9 cellular contexts compared by ENCODE assay signal in the genomic region with DNA sequence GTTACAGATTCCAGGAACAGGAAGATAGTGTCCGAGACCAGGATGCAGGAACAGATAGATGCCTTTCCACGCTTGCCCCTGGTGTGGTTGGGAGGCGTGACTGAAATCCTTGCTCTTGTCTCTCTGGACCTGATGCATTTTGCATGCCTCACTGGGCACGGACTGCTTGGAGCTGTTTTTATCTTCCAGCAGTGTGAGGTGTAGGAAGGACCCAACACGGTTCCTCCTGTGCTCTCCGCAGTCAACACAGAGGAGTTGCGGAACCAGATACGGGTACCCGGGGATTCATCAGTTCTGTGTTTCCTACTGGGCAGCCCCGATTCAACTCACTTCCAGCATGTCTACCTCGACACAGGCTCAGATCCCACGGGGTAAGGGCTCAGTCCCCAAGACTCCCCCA. TPM values are rescaled to one million over a fixed set of nuclear protein-coding genes. Genes with fewer than 3 reads are reported as not detected.
DNase-seq lines count a peak whose midpoint lies in the region; ATAC-seq and TF ChIP-seq lines count a peak whose summit lies in the region.
"Had no signal": no experiment of that assay in that cellular context is flagged by ENCODE, and none has a peak within 500 bp of the region (broad histone marks: within the 10 kb centered on the region; RNA-seq: fewer than 3 reads in every experiment).

No MANE protein-coding gene starts in this region.

- H3K4me2 ChIP-seq in neuronal stem cell (ENCODE audit: insufficient read depth, low read length, poor library complexity, severe bottlenecking): no peak overlapping the region

- H2BK15ac ChIP-seq in neuronal stem cell (ENCODE audit: low read length): no peak overlapping the region

- H3K4ac ChIP-seq in neuronal stem cell (ENCODE audit: low read length): no peak overlapping the region

- peaks cover 36% of the 10 kb centered on the region for H3K79me1 ChIP-seq in neuronal stem cell (ENCODE audit: low read depth, low read length)

- H3K36me3 Mint-ChIP-seq in IgD-negative memory B cell: no peaks in the 10 kb centered on the region
- peaks cover 4% of the 10 kb centered on the region for H3K36me3 Mint-ChIP-seq in endodermal cell (ENCODE audit: low read depth)
- H3K36me3 Mint-ChIP-seq in CD8-positive, alpha-beta memory T cell: peaks cover 0 to 5% (median 0%) of the 10 kb centered on the region in 3 donors

- 84 to 89% methylated on average over 8 to 12 of the region's 12 CpGs for WGBS in endodermal cell (ENCODE audit: insufficient coverage in 1 of 2, insufficient read length in 1 of 2), 2 experiments
- WGBS in neuronal stem cell (ENCODE audit: extremely low coverage in 2 of 2, insufficient read length in 2 of 2, insufficient replicate concordance in 1 of 2), 2 donors: no CpG with 5 or more reads among the region's 12 CpGs

- peaks cover 48 to 54% (median 50%) of the 10 kb centered on the region in 3 donors for H3K4me1 Mint-ChIP-seq in IgD-negative memory B cell
- peaks cover 32% of the 10 kb centered on the region for H3K4me1 Mint-ChIP-seq in endodermal cell
- peaks cover 41 to 72% (median 59%) of the 10 kb centered on the region in 3 donors for H3K4me1 Mint-ChIP-seq in CD8-positive, alpha-beta memory T cell

- no peaks in the 10 kb centered on the region for H3K9me3 Mint-ChIP-seq in IgD-negative memory B cell
- H3K9me3 Mint-ChIP-seq in endodermal cell: no peaks in the 10 kb centered on the region
- no peaks in the 10 kb centered on the region for H3K9me3 Mint-ChIP-seq in CD8-positive, alpha-beta memory T cell

- H2BK12ac ChIP-seq in neuronal stem cell (ENCODE audit: low read length): peak overlapping the region; percentile 68

- H3K9ac ChIP-seq in endodermal cell (ENCODE audit: extremely low read depth, low read length, poor library complexity, severe bottlenecking) (no peak overlapping the region), neuronal stem cell (ENCODE audit: low read depth, low read length, poor library complexity) (no peak overlapping the region)

- H3K27me3 Mint-ChIP-seq in IgD-negative memory B cell (no peaks in the 10 kb centered on the region), endodermal cell (ENCODE audit: insufficient read depth) (no peaks in the 10 kb centered on the region)
- H3K27me3 Mint-ChIP-seq in CD8-positive, alpha-beta memory T cell: no peaks in the 10 kb centered on the region

- peak overlapping the region; percentile 24 for H2AK5ac ChIP-seq in neuronal stem cell (ENCODE audit: low read depth, low read length)

- H3K4me3 Mint-ChIP-seq in IgD-negative memory B cell: peak overlapping the region in 3 of 4 donors; percentile 70 to 83 (median 77)
- H3K4me3 Mint-ChIP-seq in endodermal cell: no peak overlapping the region
- peak overlapping the region in 1 of 7 donors; percentile 45 for H3K4me3 Mint-ChIP-seq in CD8-positive, alpha-beta memory T cell

- no peak overlapping the region for H2BK120ac ChIP-seq in neuronal stem cell (ENCODE audit: low read depth, low read length)

- ATAC-seq in GM19467 (IDR thresholded peaks at IDR 0.05; ENCODE audit: unreplicated experiment): no peak

- H3K14ac ChIP-seq in neuronal stem cell (ENCODE audit: low read length): no peak overlapping the region

- no peak overlapping the region for H4K91ac ChIP-seq in neuronal stem cell (ENCODE audit: low read depth, low read length, poor library complexity)

- no peak overlapping the region for H4K8ac ChIP-seq in neuronal stem cell (ENCODE audit: low read depth, low read length)

- no peak overlapping the region for H3K23ac ChIP-seq in neuronal stem cell (ENCODE audit: low read depth, low read length, poor library complexity)

- TF ChIP-seq CTCF in BE2C (IDR thresholded peaks at IDR 0.05; ENCODE audit: low read depth, low read length) (no peak), endodermal cell (conservative IDR thresholded peaks at IDR 0.05) (no peak)

- H3K9me3 ChIP-seq in BE2C: no peaks in the 10 kb centered on the region
- no peaks in the 10 kb centered on the region for H3K9me3 ChIP-seq in endodermal cell (ENCODE audit: control insufficient read depth, low read length)
- H3K9me3 ChIP-seq in neuronal stem cell (replicated peaks in 1 of 2; ENCODE audit: control insufficient read depth in 2 of 2, insufficient read depth in 1 of 2, low read depth in 1 of 2, low read length in 2 of 2): peaks cover 0 to 1% of the 10 kb centered on the region in 2 donors
- H3K9me3 ChIP-seq in CD8-positive, alpha-beta memory T cell (ENCODE audit: low read length): no peaks in the 10 kb centered on the region

- H3K4me1 ChIP-seq in BE2C: peaks cover 45% of the 10 kb centered on the region
- peaks cover 20% of the 10 kb centered on the region for H3K4me1 ChIP-seq in endodermal cell (ENCODE audit: control insufficient read depth, insufficient read depth, low read length)
- H3K4me1 ChIP-seq in neuronal stem cell (ENCODE audit: control insufficient read depth in 2 of 2, insufficient read depth in 1 of 2, low read depth in 1 of 2, low read length in 2 of 2): peaks cover 36 to 41% of the 10 kb centered on the region in 2 donors
- H3K4me1 ChIP-seq in CD8-positive, alpha-beta memory T cell (ENCODE audit: insufficient read depth, low read length): peaks cover 35% of the 10 kb centered on the region

- H3K27me3 ChIP-seq in BE2C (no peaks in the 10 kb centered on the region), endodermal cell (ENCODE audit: control insufficient read depth, insufficient read depth, low read length, poor library complexity, severe bottlenecking) (no peaks in the 10 kb centered on the region), neuronal stem cell (ENCODE audit: control insufficient read depth in 3 of 3, insufficient read depth in 3 of 3, low read depth in 1 of 3, low read length in 3 of 3) (no peaks in the 10 kb centered on the region)
- H3K27me3 ChIP-seq in CD8-positive, alpha-beta memory T cell (ENCODE audit: insufficient read depth, low read length, poor library complexity, severe bottlenecking): no peaks in the 10 kb centered on the region

- peaks cover 17% of the 10 kb centered on the region for H3K36me3 ChIP-seq in BE2C
- no peaks in the 10 kb centered on the region for H3K36me3 ChIP-seq in endodermal cell (ENCODE audit: control insufficient read depth, insufficient read depth, low read length)
- peaks cover 3 to 38% of the 10 kb centered on the region in 2 donors for H3K36me3 ChIP-seq in neuronal stem cell (replicated peaks in 1 of 2; ENCODE audit: control insufficient read depth in 2 of 2, insufficient read depth in 2 of 2, low read length in 2 of 2)
- H3K36me3 ChIP-seq in CD8-positive, alpha-beta memory T cell (ENCODE audit: insufficient read depth, low read length): no peaks in the 10 kb centered on the region

- DNase-seq in BE2C (peak; percentile 44), endodermal cell (no peak), neuronal stem cell (ENCODE audit: low spot score) (no peak), kidney glomerular epithelial cell (lab: John Stamatoyannopoulos, UW) (no peak)
- no peak for DNase-seq in stimulated activated CD4-positive, alpha-beta T cell treated with anti-CD3 and anti-CD28 coated beads, Interleukin-1b, Interleukin-23, amount 100 ng/mL, for 48 hours
- no peak for DNase-seq in CD8-positive, alpha-beta memory T cell
- DNase-seq: activated CD4-positive, alpha-beta T cell treated with anti-CD3 and anti-CD28 coated beads for 1 hour had no signal

- POLR2A ChIA-PET in CD8-positive, alpha-beta memory T cell (lab: Charles Lee): no interaction called here

- peak overlapping the region; percentile 55 for H2BK5ac ChIP-seq in neuronal stem cell (ENCODE audit: low read length)

- no peak overlapping the region for H2AFZ ChIP-seq in neuronal stem cell (ENCODE audit: low read length)

- H3K18ac ChIP-seq in neuronal stem cell (ENCODE audit: low read length): peak overlapping the region; percentile 39

- CTCF ChIA-PET in CD8-positive, alpha-beta memory T cell (lab: Charles Lee): interaction anchor here (0.7 to 1.6 kb wide), 2 partner anchors 14 to 65 kb away, joined by 3 to 8 read pairs; no protein-coding TSS in a partner anchor

- H3K4me3 ChIP-seq in BE2C (ENCODE audit: low read depth, low read length) (no peak overlapping the region), endodermal cell (ENCODE audit: low read length) (no peak overlapping the region), neuronal stem cell (ENCODE audit: low read length in 2 of 2) (no peak overlapping the region)
- no peak overlapping the region for H3K4me3 ChIP-seq in CD8-positive, alpha-beta memory T cell (ENCODE audit: low read length)

- peak overlapping the region in 2 of 3 donors; percentile 68 to 76 for H3K27ac Mint-ChIP-seq in IgD-negative memory B cell
- H3K27ac Mint-ChIP-seq in endodermal cell: peak overlapping the region; percentile 87
- peak overlapping the region in 2 of 8 donors; percentile 35 to 91 for H3K27ac Mint-ChIP-seq in CD8-positive, alpha-beta memory T cell

- peak overlapping the region; percentile 1 for H3K27ac ChIP-seq in endodermal cell (ENCODE audit: low read depth, low read length)
- H3K27ac ChIP-seq in neuronal stem cell (replicated peaks; ENCODE audit: low read length): peak overlapping the region; percentile 58
- H3K27ac ChIP-seq in CD8-positive, alpha-beta memory T cell (ENCODE audit: low read depth, low read length): no peak overlapping the region

RNA-seq across cellular contexts. Expression of gene DOT1L, which starts 6.5 kb away (rescaled TPM):
- 84.6 TPM for polyA plus RNA-seq in BE2C (2012; ENCODE audit: insufficient read depth, insufficient read length, low read depth)
- 2.7 TPM for polyA plus RNA-seq in IgD-negative memory B cell
- total RNA-seq in endodermal cell: 100 to 1,000 TPM in 1 of 2 donors, 10 to 100 TPM in 1; 84.3 to 102 TPM
- polyA plus RNA-seq in endodermal cell (2013, experiment 1 of 2): 78.1 TPM
- polyA plus RNA-seq in endodermal cell (2013, experiment 2 of 2): 65.1 TPM
- 38.2 TPM for polyA plus RNA-seq in neuronal stem cell (2013, experiment 1 of 2)
- polyA plus RNA-seq in neuronal stem cell (2013, experiment 2 of 2): 38.1 TPM
- 10 to 100 TPM; 82.0 to 84.9 TPM for total RNA-seq in CD8-positive, alpha-beta memory T cell
- polyA plus RNA-seq in CD8-positive, alpha-beta memory T cell: 1.2 TPM

RNA-seq across cellular contexts. Expression of gene AP3D1, which starts 18.9 kb away (rescaled TPM):
- 254 TPM for polyA plus RNA-seq in BE2C (2012; ENCODE audit: insufficient read depth, insufficient read length, low read depth)
- polyA plus RNA-seq in IgD-negative memory B cell: 23.7 TPM
- total RNA-seq in endodermal cell: 100 to 1,000 TPM; 162 to 181 TPM
- 115 TPM for polyA plus RNA-seq in endodermal cell (2013, experiment 1 of 2)
- 103 TPM for polyA plus RNA-seq in endodermal cell (2013, experiment 2 of 2)
- polyA plus RNA-seq in neuronal stem cell (2013, experiment 1 of 2): 60.6 TPM
- 60.3 TPM for polyA plus RNA-seq in neuronal stem cell (2013, experiment 2 of 2)
- total RNA-seq in CD8-positive, alpha-beta memory T cell: 10 to 100 TPM; 96.5 to 99.2 TPM
- polyA plus RNA-seq in CD8-positive, alpha-beta memory T cell: 44.2 TPM
